ENCODE assay signal across 18 cellular contexts in the genomic region with DNA sequence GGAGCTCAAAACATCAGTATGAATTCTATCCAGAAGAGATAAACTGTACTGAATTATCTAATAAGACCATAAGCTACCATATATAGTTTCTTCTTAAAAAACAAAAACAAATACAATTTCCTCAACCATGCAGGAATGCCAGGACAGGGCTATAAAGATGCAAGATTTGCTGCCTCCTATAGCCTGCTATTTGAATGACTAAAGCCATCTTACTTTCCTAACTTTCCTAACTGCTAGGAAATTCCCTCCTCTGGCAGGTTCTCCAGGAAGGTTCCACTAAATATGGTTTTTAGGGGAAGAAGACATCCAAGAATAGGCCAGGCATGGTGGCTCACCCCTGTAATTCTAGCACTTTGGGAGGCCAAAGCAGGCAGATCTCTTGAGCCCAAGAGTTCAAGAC.
"Had no signal": no experiment of that assay in that cellular context is flagged by ENCODE, and none has a peak within 500 bp of the region (broad histone marks: within the 10 kb centered on the region; RNA-seq: fewer than 3 reads in every experiment).

No MANE protein-coding gene starts in this region.

- H3K9me3 Mint-ChIP-seq: activated naive CD4-positive, alpha-beta T cell treated with anti-CD3 and anti-CD28 coated beads, Interleukin-2, amount 50 U/mL, for 72 hours; natural killer cell; T-helper 2 cell treated with Interferon-gamma antibody and Interleukin-4, amounts not matched to agents 5 μg/mL and 100 μg/mL, for 36 hours; type B pancreatic cell had no signal

- ATAC-seq: activated naive CD4-positive, alpha-beta T cell treated with anti-CD3 and anti-CD28 coated beads, Interleukin-2, amount 50 U/mL, for 72 hours; heart left ventricle; left cardiac atrium; natural killer cell had no signal

- H3K4me3 Mint-ChIP-seq: natural killer cell; T-helper 2 cell treated with Interferon-gamma antibody and Interleukin-4, amounts not matched to agents 5 μg/mL and 100 μg/mL, for 36 hours; type B pancreatic cell had no signal

- H3K27ac ChIP-seq: adrenal gland, heart left ventricle, ovary, prostate gland, thoracic aorta, VCaP had no signal

- H3K36me3 Mint-ChIP-seq: activated naive CD4-positive, alpha-beta T cell treated with anti-CD3 and anti-CD28 coated beads, Interleukin-2, amount 50 U/mL, for 72 hours; natural killer cell had no signal

- H3K27ac Mint-ChIP-seq: activated naive CD4-positive, alpha-beta T cell treated with anti-CD3 and anti-CD28 coated beads, Interleukin-2, amount 50 U/mL, for 72 hours; natural killer cell; T-helper 2 cell treated with Interferon-gamma antibody and Interleukin-4, amounts not matched to agents 5 μg/mL and 100 μg/mL, for 36 hours; type B pancreatic cell had no signal

- H3K4me3 ChIP-seq: adrenal gland, heart left ventricle, ovary, prostate gland, thoracic aorta had no signal

- H3K4me1 ChIP-seq: adrenal gland, heart left ventricle, prostate gland had no signal

- H3K36me3 ChIP-seq: adrenal gland, ovary, prostate gland, thoracic aorta had no signal

- DNase-seq: activated T-cell treated with anti-CD3 and anti-CD28 coated beads, Interleukin-2, amount 50 U/mL, for 1 hour; adrenal gland; cerebellar nuclear complex; erythroblast; heart left ventricle; islet precursor cell; left cardiac atrium; midbrain; natural killer cell; ovary; stimulated activated CD4-positive, alpha-beta T cell treated with anti-CD3 and anti-CD28 coated beads, Interleukin-4, amount 100 ng/mL, for 1 hour; stimulated activated naive CD4-positive, alpha-beta T cell had no signal

- H3K9me3 ChIP-seq: adrenal gland, heart left ventricle, ovary, prostate gland, thoracic aorta had no signal

- H3K27me3 ChIP-seq: adrenal gland, heart left ventricle, ovary had no signal

- H3K4me1 Mint-ChIP-seq: natural killer cell had no signal

- H3K27me3 Mint-ChIP-seq: type B pancreatic cell had no signal
